ENCODE assay signal across 13 cellular contexts in the genomic region with DNA sequence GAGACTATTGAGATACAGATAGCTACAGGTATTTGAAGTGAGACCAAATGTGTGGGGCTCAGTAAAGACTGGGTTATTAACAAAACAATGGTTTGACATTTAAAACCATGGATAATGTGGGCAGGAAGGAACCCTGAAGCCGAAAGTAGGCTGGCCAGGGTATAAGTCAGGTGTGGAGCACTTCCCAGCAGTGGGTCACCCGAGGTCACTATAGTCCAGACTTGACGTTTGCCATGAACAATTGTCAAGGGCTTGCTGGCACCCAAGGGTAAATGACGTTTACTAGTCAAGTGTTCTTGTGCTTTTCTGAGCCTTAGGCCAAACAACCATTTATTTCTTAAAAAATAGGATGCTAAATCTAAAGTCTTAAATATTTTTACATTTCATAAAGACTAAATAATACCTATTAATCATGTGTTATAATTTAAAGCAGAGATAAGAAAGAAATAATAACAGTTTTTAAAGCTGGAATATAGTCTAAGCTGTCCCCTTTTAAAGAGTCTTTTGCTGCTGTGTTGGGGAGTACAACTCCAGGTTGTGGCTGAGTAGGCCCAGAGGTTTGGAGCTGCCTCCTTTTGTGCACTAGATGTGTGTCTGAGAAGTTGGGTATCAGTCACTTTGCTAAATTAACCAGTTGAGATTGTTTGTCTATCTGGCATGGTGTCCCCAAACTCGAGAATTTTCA. TPM values are rescaled to one million over a fixed set of nuclear protein-coding genes. Genes with fewer than 3 reads are reported as not detected.
DNase-seq lines count a peak whose midpoint lies in the region; ATAC-seq and TF ChIP-seq lines count a peak whose summit lies in the region.
"Had no signal": no experiment of that assay in that cellular context is flagged by ENCODE, and none has a peak within 500 bp of the region (broad histone marks: within the 10 kb centered on the region; RNA-seq: fewer than 3 reads in every experiment).

No MANE protein-coding gene starts in this region.

- DNase-seq in NCI-H2029 (lab: John Stamatoyannopoulos, UW) (peak; percentile 47), left ventricle myocardium inferior (peak; percentile 53), neural progenitor cell (ENCODE audit: low spot score) (no peak), AML-193 (lab: John Stamatoyannopoulos, UW) (no peak), SKM-1 (lab: John Stamatoyannopoulos, UW; ENCODE audit: unreplicated experiment) (no peak)
- DNase-seq: CD8-positive, alpha-beta memory T cell; MM.1S; NCI-H1105; NCI-H1930; NCI-H446 had no signal

- peaks cover 30% of the 10 kb centered on the region for H3K36me3 Mint-ChIP-seq in neural progenitor cell

- H4K20me1 ChIP-seq in neural progenitor cell (ENCODE audit: low read depth): peaks cover 8% of the 10 kb centered on the region

- intact Hi-C loops in left ventricle myocardium inferior (cut with micrococcal nuclease): no loop called here

- H3K79me2 ChIP-seq in neural progenitor cell (ENCODE audit: low read depth): peaks cover 8% of the 10 kb centered on the region

- no peaks in the 10 kb centered on the region for H3K27me3 ChIP-seq in left ventricle myocardium inferior (ENCODE audit: low read depth)
- no peaks in the 10 kb centered on the region for H3K27me3 ChIP-seq in neural progenitor cell

- H3K4me3 ChIP-seq in left ventricle myocardium inferior (no peak overlapping the region), neural progenitor cell (no peak overlapping the region)

- H3K4me3 Mint-ChIP-seq in neural progenitor cell: no peak overlapping the region
- H3K4me3 Mint-ChIP-seq: CD8-positive, alpha-beta memory T cell had no signal

- H3K4me1 Mint-ChIP-seq in neural progenitor cell: no peaks in the 10 kb centered on the region
- H3K4me1 Mint-ChIP-seq: CD8-positive, alpha-beta memory T cell had no signal

- H3K9me3 ChIP-seq in left ventricle myocardium inferior (replicated peaks) (no peaks in the 10 kb centered on the region), neural progenitor cell (ENCODE audit: low read depth) (no peaks in the 10 kb centered on the region)

- no peak overlapping the region for H3K27ac Mint-ChIP-seq in neural progenitor cell

- H3K27me3 Mint-ChIP-seq in neural progenitor cell (ENCODE audit: insufficient read depth, low read depth): peaks cover 2% of the 10 kb centered on the region
- H3K27me3 Mint-ChIP-seq: CD8-positive, alpha-beta memory T cell had no signal

- no peak overlapping the region for H2AFZ ChIP-seq in neural progenitor cell (replicated peaks)

- H3K4me1 ChIP-seq in left ventricle myocardium inferior (peaks cover 21% of the 10 kb centered on the region), neural progenitor cell (peaks cover 11% of the 10 kb centered on the region)

- no peak for ATAC-seq in HG03097 (IDR thresholded peaks at IDR 0.05; ENCODE audit: low FRiP score, unreplicated experiment)

- no peak for TF ChIP-seq CTCF in 22Rv1 (IDR thresholded peaks at IDR 0.05)
- TF ChIP-seq CTCF in left ventricle myocardium inferior (IDR thresholded peaks at IDR 0.05; ENCODE audit: borderline replicate concordance): no peak
- TF ChIP-seq CTCF in neural progenitor cell (IDR thresholded peaks at IDR 0.05): no peak

- no peak overlapping the region for H3K9ac ChIP-seq in neural progenitor cell

- peak overlapping the region; percentile 98 for H3K27ac ChIP-seq in 22Rv1
- H3K27ac ChIP-seq in left ventricle myocardium inferior (replicated peaks): peak overlapping the region; percentile 38
- H3K27ac ChIP-seq in neural progenitor cell: peak overlapping the region; percentile 38

- H3K9me3 Mint-ChIP-seq in neural progenitor cell: no peaks in the 10 kb centered on the region
- H3K9me3 Mint-ChIP-seq: CD8-positive, alpha-beta memory T cell had no signal

- H3K36me3 ChIP-seq in left ventricle myocardium inferior (peaks cover 59% of the 10 kb centered on the region), neural progenitor cell (peaks cover 9% of the 10 kb centered on the region)

- H3K4me2 ChIP-seq in neural progenitor cell: no peak overlapping the region

- peaks cover 7% of the 10 kb centered on the region for H3F3A ChIP-seq in neural progenitor cell (ENCODE audit: low read depth)

RNA-seq across cellular contexts. Expression of a gene that starts 15.7 kb away (rescaled TPM):
- total RNA-seq in left ventricle myocardium inferior (65.2 TPM), neural progenitor cell (ENCODE audit: low replicate concordance) (126 and 138 TPM in 2 replicates)

RNA-seq across cellular contexts. Expression of a gene that starts 52.1 kb away (rescaled TPM):
- total RNA-seq in left ventricle myocardium inferior (not detected), neural progenitor cell (ENCODE audit: low replicate concordance) (0.39 and 0.43 TPM in 2 replicates)
- total RNA-seq: CD8-positive, alpha-beta memory T cell; H1 had no signal

Comparison
In these comparisons a context has a peak if more than half of its experiments do, and no peak if none do; other contexts are left out.
1. H3K27ac ChIP-seq: peak in every context shown above with its lines; median percentile 98 in 22Rv1; 38 in left ventricle myocardium inferior; 38 in neural progenitor cell.
2. DNase-seq: peak in NCI-H2029 (single experiment) and left ventricle myocardium inferior (single experiment); none in neural progenitor cell (single experiment), AML-193 (0 of 2) and SKM-1 (single experiment).